25 cellular contexts compared by ENCODE assay signal in the genomic region with DNA sequence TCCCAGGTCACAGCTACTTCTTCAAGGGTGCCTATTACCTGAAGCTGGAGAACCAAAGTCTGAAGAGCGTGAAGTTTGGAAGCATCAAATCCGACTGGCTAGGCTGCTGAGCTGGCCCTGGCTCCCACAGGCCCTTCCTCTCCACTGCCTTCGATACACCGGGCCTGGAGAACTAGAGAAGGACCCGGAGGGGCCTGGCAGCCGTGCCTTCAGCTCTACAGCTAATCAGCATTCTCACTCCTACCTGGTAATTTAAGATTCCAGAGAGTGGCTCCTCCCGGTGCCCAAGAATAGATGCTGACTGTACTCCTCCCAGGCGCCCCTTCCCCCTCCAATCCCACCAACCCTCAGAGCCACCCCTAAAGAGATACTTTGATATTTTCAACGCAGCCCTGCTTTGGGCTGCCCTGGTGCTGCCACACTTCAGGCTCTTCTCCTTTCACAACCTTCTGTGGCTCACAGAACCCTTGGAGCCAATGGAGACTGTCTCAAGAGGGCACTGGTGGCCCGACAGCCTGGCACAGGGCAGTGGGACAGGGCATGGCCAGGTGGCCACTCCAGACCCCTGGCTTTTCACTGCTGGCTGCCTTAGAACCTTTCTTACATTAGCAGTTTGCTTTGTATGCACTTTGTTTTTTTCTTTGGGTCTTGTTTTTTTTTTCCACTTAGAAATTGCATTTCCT. TPM values are rescaled to one million over a fixed set of nuclear protein-coding genes. Genes with fewer than 3 reads are reported as not detected.
DNase-seq lines count a peak whose midpoint lies in the region; ATAC-seq and TF ChIP-seq lines count a peak whose summit lies in the region.
"Had no signal": no experiment of that assay in that cellular context is flagged by ENCODE, and none has a peak within 500 bp of the region (broad histone marks: within the 10 kb centered on the region; RNA-seq: fewer than 3 reads in every experiment).

No MANE protein-coding gene starts in this region.

- no peak overlapping the region for H3K4me3 ChIP-seq in AG04450 (ENCODE audit: low read depth, low read length)
- H3K4me3 ChIP-seq: GM12878, GM23248, HAP-1, K562, PC-9 had no signal

- CTCF ChIA-PET in AG04450 (lab: Charles Lee), result interaction anchor here (0.6 to 7.4 kb wide), 4 partner anchors 10 to 40 kb away, joined by 3 to 76 read pairs (median 4); no protein-coding TSS in a partner anchor

- ATAC-seq in HG03175 (IDR thresholded peaks at IDR 0.05; ENCODE audit: unreplicated experiment), result no peak
- ATAC-seq in GM21786 (IDR thresholded peaks at IDR 0.05; ENCODE audit: unreplicated experiment), result no peak
- ATAC-seq: GM12878, K562, T-cell had no signal

- H3K9me3 Mint-ChIP-seq in dendritic cell treated with granulocyte-macrophage colony-stimulating factor and Interleukin-4, amounts not matched to agents 40 ng/mL and 50 ng/mL, for 4 days, result no peaks in the 10 kb centered on the region
- H3K9me3 Mint-ChIP-seq: CD4-positive, alpha-beta T cell; HFFc6; T-cell had no signal

- no peaks in the 10 kb centered on the region for H3K27me3 ChIP-seq in AG04450 (ENCODE audit: control insufficient read depth, insufficient read depth, low read length)

- H3K4me3 Mint-ChIP-seq in dendritic cell treated with granulocyte-macrophage colony-stimulating factor and Interleukin-4, amounts not matched to agents 40 ng/mL and 50 ng/mL, for 4 days, result no peak overlapping the region
- H3K4me3 Mint-ChIP-seq: CD4-positive, alpha-beta T cell; HFFc6; T-cell had no signal

- intact Hi-C loops in dendritic cell treated with granulocyte-macrophage colony-stimulating factor and Interleukin-4, amounts not matched to agents 40 ng/mL and 50 ng/mL, for 4 days (cut with micrococcal nuclease), result no loop called here

- DNase-seq in 8988T (peak; percentile 13), AG04450 (ENCODE audit: low read depth, low spot score) (no peak), GM13977 (ENCODE audit: low spot score) (peak; percentile 5), dedifferentiated amniotic fluid mesenchymal stem cell (ENCODE audit: extremely low spot score) (no peak), AML-193 (lab: John Stamatoyannopoulos, UW) (no peak)
- DNase-seq: CD4-positive, alpha-beta T cell; DMS53; GM23248; HFFc6; Kasumi-1; MV-4-11; NCI-H1105; NCI-H1436 treated with DMSO at 0.1 percent for 48 hours; NCI-H2227 treated with DMSO at 0.1 percent for 48 hours; NCI-H526 treated with DMSO at 0.1 percent for 48 hours; PC-9; RPMI8226; SHP77; T-cell had no signal

- H3K27ac ChIP-seq in AG04450 (ENCODE audit: low read depth, low read length), result peak overlapping the region; percentile 11
- H3K27ac ChIP-seq: GM23248, PC-9 had no signal

- no peak for TF ChIP-seq CTCF in AG04450 (IDR thresholded peaks at IDR 0.05; ENCODE audit: low read depth, low read length)
- no peak for TF ChIP-seq CTCF in GM13977 (IDR thresholded peaks at IDR 0.05; ENCODE audit: extremely low read depth, insufficient read depth, missing control alignments)

- POLR2A ChIA-PET in AG04450 (lab: Yijun Ruan, JAX), result no interaction called here

- peak overlapping the region; percentile 26 for H3K27ac Mint-ChIP-seq in dendritic cell treated with granulocyte-macrophage colony-stimulating factor and Interleukin-4, amounts not matched to agents 40 ng/mL and 50 ng/mL, for 4 days
- H3K27ac Mint-ChIP-seq: CD4-positive, alpha-beta T cell; HFFc6; T-cell had no signal

- no peaks in the 10 kb centered on the region for H3K27me3 Mint-ChIP-seq in dendritic cell treated with granulocyte-macrophage colony-stimulating factor and Interleukin-4, amounts not matched to agents 40 ng/mL and 50 ng/mL, for 4 days

- H3K9me3 ChIP-seq in AG04450 (ENCODE audit: control insufficient read depth, insufficient read depth, low read length), result no peaks in the 10 kb centered on the region; the same call in 1 of the 2 replicates
- H3K9me3 ChIP-seq: HAP-1 had no signal

- H3K4me1 Mint-ChIP-seq in dendritic cell treated with granulocyte-macrophage colony-stimulating factor and Interleukin-4, amounts not matched to agents 40 ng/mL and 50 ng/mL, for 4 days (ENCODE audit: low read depth), result peaks cover 54% of the 10 kb centered on the region

- peaks cover 10% of the 10 kb centered on the region for H3K36me3 Mint-ChIP-seq in dendritic cell treated with granulocyte-macrophage colony-stimulating factor and Interleukin-4, amounts not matched to agents 40 ng/mL and 50 ng/mL, for 4 days (ENCODE audit: low read depth)
- H3K36me3 Mint-ChIP-seq: T-cell had no signal

- in situ Hi-C loops in GM13977 (cut with MboI; ENCODE audit: low pct_unique_long_range_greater_than_20kb, low sequenced_read_pairs, unreplicated experiment), result no loop called here

RNA-seq across cellular contexts. Expression of gene LPCAT2, which starts 3.4 kb away (rescaled TPM):
- polyA plus RNA-seq in AG04450 (2011; rRNA removed), result 10.5 and 20.6 TPM in 2 replicates
- 8.4 and 13.4 TPM in 2 replicates for polyA minus RNA-seq in AG04450 (2011; rRNA and poly(A)+ RNA removed)

RNA-seq across cellular contexts. Expression of gene MMP2, which starts 26.5 kb away (rescaled TPM):
- polyA plus RNA-seq in AG04450 (2011; rRNA removed), result 1,281 and 1,465 TPM in 2 replicates
- 747 and 998 TPM in 2 replicates for polyA minus RNA-seq in AG04450 (2011; rRNA and poly(A)+ RNA removed)
- polyA plus RNA-seq: K562 had no signal

Comparison
In these comparisons a context has a peak if more than half of its experiments do, and no peak if none do; other contexts are left out.
1. DNase-seq: peak in 8988T (single experiment) and GM13977 (single experiment); none in AG04450 (single experiment), dedifferentiated amniotic fluid mesenchymal stem cell (single experiment) and AML-193 (0 of 2).